4 cellular contexts compared by ENCODE assay signal in genomic region chr15:28598209-28598608, GRCh38. TPM values are rescaled to one million over a fixed set of nuclear protein-coding genes. Genes with fewer than 3 reads are reported as not detected.
"Had no signal": no experiment of that assay in that cellular context is flagged by ENCODE, and none has a peak within 500 bp of the region (broad histone marks: within the 10 kb centered on the region; RNA-seq: fewer than 3 reads in every experiment).

No MANE protein-coding gene starts in this region.

RNA-seq across cellular contexts. Expression of gene GOLGA6L25, which starts 44.8 kb away (rescaled TPM):
- total RNA-seq: LHCN-M2, M059J, MCF 10A, NCI-H460 had no signal
